Comparison of ENCODE assay signal across 8 cellular contexts in the genomic region with DNA sequence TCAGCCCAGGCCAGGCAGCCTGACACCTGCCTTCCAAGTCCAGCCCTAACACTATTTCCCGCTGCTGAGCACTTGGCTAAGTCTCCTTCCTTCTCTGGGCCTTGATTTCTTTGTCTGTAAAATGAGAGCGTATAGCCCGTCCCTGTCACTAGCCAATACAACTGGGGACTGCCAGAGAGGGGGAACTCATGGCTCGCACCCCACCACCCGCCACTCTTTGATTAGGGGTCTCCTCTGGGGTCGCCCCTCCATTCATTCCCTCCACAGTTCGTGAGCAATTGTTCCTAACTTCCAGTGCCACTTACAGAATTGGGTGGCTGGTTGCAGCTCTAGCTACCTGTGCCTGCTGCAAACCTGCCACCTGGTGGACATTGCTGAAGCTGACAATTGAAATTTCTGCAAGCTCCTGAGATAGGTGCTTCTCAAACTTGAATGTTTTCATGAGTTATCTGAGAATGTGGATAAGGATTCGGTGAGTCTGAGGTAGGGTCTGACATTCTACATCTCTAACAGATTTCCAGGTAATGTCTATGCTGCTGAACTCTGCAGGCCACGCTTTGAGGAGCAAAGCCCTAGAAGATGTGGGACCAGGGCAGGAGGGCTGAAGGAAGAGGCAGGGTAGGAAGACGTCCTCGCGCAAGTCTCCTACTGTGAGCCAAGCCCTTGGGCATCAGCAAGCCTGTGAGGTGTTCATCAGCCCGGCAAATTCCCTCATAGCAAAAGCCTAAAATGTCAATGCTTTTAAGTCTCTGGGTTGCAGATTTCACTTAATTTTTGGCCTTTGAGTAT. TPM values are rescaled to one million over a fixed set of nuclear protein-coding genes. Genes with fewer than 3 reads are reported as not detected.
DNase-seq lines count a peak whose midpoint lies in the region; ATAC-seq and TF ChIP-seq lines count a peak whose summit lies in the region.

No MANE protein-coding gene starts in this region.

- H3K27me3 ChIP-seq in Caco-2 (replicated peaks; ENCODE audit: control insufficient read depth, insufficient read depth, low read length) (no peaks in the 10 kb centered on the region), NT2/D1 (ENCODE audit: insufficient read depth, insufficient read length) (no peaks in the 10 kb centered on the region)

- H3K36me3 Mint-ChIP-seq in Caco-2 (ENCODE audit: insufficient read depth, unreplicated experiment) (no peaks in the 10 kb centered on the region), naive B cell (no peaks in the 10 kb centered on the region)

- H3K36me3 ChIP-seq in Caco-2 (ENCODE audit: control insufficient read depth, insufficient read depth, low read length): no peaks in the 10 kb centered on the region
- no peaks in the 10 kb centered on the region for H3K36me3 ChIP-seq in NT2/D1 (ENCODE audit: insufficient read depth, insufficient read length, low read length)

- peaks cover 7% of the 10 kb centered on the region for H3K27me3 Mint-ChIP-seq in Caco-2 (ENCODE audit: insufficient read depth, unreplicated experiment)
- H3K27me3 Mint-ChIP-seq in naive B cell: peaks cover 9 to 19% (median 11%) of the 10 kb centered on the region in 3 donors

- POLR2A ChIA-PET in Caco-2 (lab: Charles Lee): interaction anchor here (0.6 kb wide), 1 partner anchor 113 kb away, joined by 3 read pairs; a partner anchor contains a TSS

- no TSS peak for BruUV-seq in Caco-2 (replicated peaks; lab: Mats Ljungman, UMichigan)

- CTCF ChIA-PET in Caco-2 (lab: Charles Lee): interaction anchor here (0.7 to 2.3 kb wide), 16 partner anchors 9 to 233 kb away, joined by 3 to 25 read pairs (median 4); a partner anchor contains a TSS

- peak; percentile 76 to 92 for TF ChIP-seq CTCF in Caco-2 (IDR thresholded peaks at IDR 0.05; ENCODE audit: insufficient read depth in 1 of 2, low read depth in 1 of 2, low read length in 1 of 2, severe bottlenecking in 1 of 2, unreplicated experiment in 1 of 2)

- H3K9ac ChIP-seq in NT2/D1 (ENCODE audit: insufficient read length, low read depth): no peak overlapping the region

- H3K9me3 ChIP-seq in Caco-2 (no peaks in the 10 kb centered on the region), NT2/D1 (ENCODE audit: insufficient read depth, low read length) (no peaks in the 10 kb centered on the region)

- no peaks in the 10 kb centered on the region for H3K4me1 Mint-ChIP-seq in Caco-2 (ENCODE audit: low read depth, unreplicated experiment)
- peaks cover 5 to 10% (median 6%) of the 10 kb centered on the region in 3 donors for H3K4me1 Mint-ChIP-seq in naive B cell

- no peaks in the 10 kb centered on the region for H3K4me1 ChIP-seq in Caco-2
- no peaks in the 10 kb centered on the region for H3K4me1 ChIP-seq in NT2/D1 (ENCODE audit: insufficient read depth, insufficient read length)

- H3K9me3 Mint-ChIP-seq in Caco-2 (ENCODE audit: unreplicated experiment): no peaks in the 10 kb centered on the region
- no peaks in the 10 kb centered on the region for H3K9me3 Mint-ChIP-seq in naive B cell

- no peak overlapping the region for H3K27ac Mint-ChIP-seq in Caco-2 (ENCODE audit: unreplicated experiment)
- peak overlapping the region in 2 of 6 donors; percentile 61 to 72 for H3K27ac Mint-ChIP-seq in naive B cell

- H3K4me3 Mint-ChIP-seq in Caco-2 (ENCODE audit: unreplicated experiment) (no peak overlapping the region), naive B cell (peak overlapping the region in 1 of 8 donors; percentile 2)

- H3K4me3 ChIP-seq in Caco-2 (ENCODE audit: low read depth, low read length) (no peak overlapping the region), NT2/D1 (ENCODE audit: insufficient read length, low read depth) (no peak overlapping the region)

- peak; percentile 75 to 76 for DNase-seq in Caco-2
- DNase-seq in HK-2 (ENCODE audit: unreplicated experiment): peak; percentile 49
- peak; percentile 77 for DNase-seq in NT2/D1 (ENCODE audit: low read depth, low spot score)
- peak; percentile 48 for DNase-seq in activated T-cell treated with anti-CD3 and anti-CD28 coated beads for 1 hour (ENCODE audit: low read depth)
- DNase-seq in naive B cell: peak; percentile 55
- DNase-seq in stimulated activated naive CD4-positive, alpha-beta T cell treated with Interleukin-2 at 50 U/mL for 16 hours (lab: John Stamatoyannopoulos, UW): peak; percentile 53

- peak; percentile 82 for ATAC-seq in esophagus mucosa
- peak; percentile 69 to 85 for ATAC-seq in naive B cell (ENCODE audit: low read depth in 2 of 2)
- ATAC-seq in HG02870 (IDR thresholded peaks at IDR 0.05; ENCODE audit: unreplicated experiment): no peak

- intact Hi-C loops in Caco-2 (cut with micrococcal nuclease; ENCODE audit: unreplicated experiment): loop anchor here (1.0 to 5.0 kb wide), 3 partner anchors 14 to 121 kb away; no protein-coding TSS in a partner anchor

RNA-seq across cellular contexts. Expression of a gene that starts 13.3 kb away (rescaled TPM):
- total RNA-seq in Caco-2 (2022): 1.1 and 1.8 TPM in 2 replicates
- total RNA-seq in esophagus mucosa: 1.2 TPM
- polyA plus RNA-seq in naive B cell (ENCODE audit: low read depth in 6 of 6): 10 to 100 TPM in 4 of 6 donors, 1 to 10 TPM in 2; 7.9 to 14.2 (median 11.2) TPM
